In the genomic region with DNA sequence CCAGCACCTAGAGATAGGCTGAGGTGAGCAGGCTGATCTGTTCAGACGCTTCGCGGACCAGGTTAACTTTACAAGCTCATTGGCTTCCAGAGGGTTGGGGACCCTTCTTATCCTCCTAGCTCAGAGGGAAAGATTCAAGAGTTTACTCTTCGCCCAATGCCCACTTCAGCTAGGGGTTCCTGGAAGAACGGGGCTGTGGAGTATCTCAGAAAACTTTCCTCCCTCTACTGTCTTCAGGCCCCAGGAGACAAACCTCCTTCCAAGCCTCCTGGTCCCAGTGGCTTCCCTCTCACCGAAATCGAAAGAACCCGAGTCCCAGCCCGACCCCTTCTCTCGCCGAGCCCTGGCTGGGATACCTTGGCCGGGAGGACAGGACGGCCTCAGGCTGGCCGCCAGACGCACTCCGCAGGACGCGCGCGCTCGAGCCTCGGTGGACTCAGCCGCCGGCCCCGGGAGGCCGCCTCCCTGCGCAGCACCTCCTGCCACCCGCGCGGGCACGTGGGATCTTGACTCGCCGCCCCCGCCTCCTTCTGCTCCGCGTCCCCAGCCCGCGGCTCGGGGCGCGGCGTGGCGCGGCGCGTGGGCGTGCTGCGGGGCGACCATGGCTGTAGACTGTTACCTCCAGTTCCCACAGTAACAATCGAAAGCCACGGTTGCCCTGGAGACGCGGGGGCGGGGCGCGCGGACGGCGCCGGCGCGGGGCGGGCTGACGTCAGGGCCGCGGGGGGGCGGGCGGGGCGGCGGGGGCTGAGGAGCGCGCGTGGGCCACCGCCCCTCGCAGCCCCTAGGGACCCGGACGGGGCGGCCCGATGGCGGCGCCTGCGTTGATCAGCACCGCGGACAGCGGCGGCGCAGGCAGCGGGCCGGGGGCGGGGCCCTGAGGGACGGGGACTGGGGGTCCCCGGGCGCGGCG, we compare ENCODE assay signal across 8 cellular contexts. TPM values are rescaled to one million over a fixed set of nuclear protein-coding genes. Genes with fewer than 3 reads are reported as not detected.
DNase-seq lines count a peak whose midpoint lies in the region; ATAC-seq and TF ChIP-seq lines count a peak whose summit lies in the region.

No MANE protein-coding gene starts in this region.

- peaks cover 1% of the 10 kb centered on the region; the same call in 2 of the 3 replicates for H3K36me3 Mint-ChIP-seq in GM23338 (ENCODE audit: low read depth)
- peaks cover 10% of the 10 kb centered on the region for H3K36me3 Mint-ChIP-seq in MCF 10A (ENCODE audit: insufficient read depth, unreplicated experiment)

- H3K27me3 ChIP-seq in GM23338 (ENCODE audit: insufficient read depth) (peaks cover 88% of the 10 kb centered on the region), MG63 (no peaks in the 10 kb centered on the region), spleen (replicated peaks in 1 of 7) (peaks cover 0 to 66% (median 34%) of the 10 kb centered on the region in 7 donors)

- H3K27ac ChIP-seq in GM23338 (ENCODE audit: low read depth) = no peak overlapping the region
- H3K27ac ChIP-seq in VCaP = peak overlapping the region; percentile 78
- peak overlapping the region in 4 of 8 donors; percentile 8 to 60 (median 56) for H3K27ac ChIP-seq in spleen

- TF ChIP-seq CTCF in GM23338 (conservative IDR thresholded peaks at IDR 0.05; ENCODE audit: low read depth in 2 of 2) = no peak
- no peak for TF ChIP-seq CTCF in VCaP (conservative IDR thresholded peaks at IDR 0.05)
- no peak for TF ChIP-seq CTCF in MCF 10A (IDR thresholded peaks at IDR 0.05; ENCODE audit: unreplicated experiment)
- no peak for TF ChIP-seq CTCF in spleen (IDR thresholded peaks at IDR 0.05 in 8 of 11, conservative IDR thresholded peaks at IDR 0.05 in 3 of 11)

- no peaks in the 10 kb centered on the region for H3K79me2 ChIP-seq in GM23338 (replicated peaks; ENCODE audit: insufficient read depth)

- no peaks in the 10 kb centered on the region for H3K9me2 ChIP-seq in GM23338 (ENCODE audit: insufficient read depth)

- H2AFZ ChIP-seq in GM23338 = no peak overlapping the region

- H3K4me2 ChIP-seq in GM23338 = peak overlapping the region; percentile 73

- H3K4me3 Mint-ChIP-seq in GM23338 (peak overlapping the region; percentile 64), MCF 10A (ENCODE audit: unreplicated experiment) (peak overlapping the region; percentile 77)

- TSS peak; percentile 64 for BruUV-seq in MCF 10A (replicated peaks; lab: Mats Ljungman, UMichigan)

- TF ChIP-seq POLR2A in spleen (IDR thresholded peaks at IDR 0.05) = no peak

- WGBS in spleen, 5 donors = 4 to 23% (median 4%) methylated on average over 13 to 95 of the region's 95 CpGs

- no peak overlapping the region for H3K27ac Mint-ChIP-seq in GM23338
- H3K27ac Mint-ChIP-seq in MCF 10A (ENCODE audit: low read depth, unreplicated experiment) = no peak overlapping the region

- H4K20me1 ChIP-seq in GM23338 (replicated peaks; ENCODE audit: insufficient read depth) = no peaks in the 10 kb centered on the region; the same call in 1 of the 2 replicates

- POLR2A ChIA-PET in MCF 10A (lab: Yijun Ruan, JAX) = interaction anchor here (0.8 to 1.3 kb wide), 2 partner anchors 24 to 332 kb away, joined by 3 read pairs; partner anchors contain the start of gene RTN4RL1

- intact Hi-C loops in MCF 10A (cut with micrococcal nuclease) = no loop called here
- intact Hi-C loops in spleen (cut with DNase I; ENCODE audit: low total_unique reads) = loop anchor here (10.0 kb wide), 1 partner anchor 235 kb away; no protein-coding TSS in a partner anchor

- H3K9me3 Mint-ChIP-seq in GM23338 (no peaks in the 10 kb centered on the region; the same call in 2 of the 3 replicates), MCF 10A (ENCODE audit: unreplicated experiment) (no peaks in the 10 kb centered on the region)

- peaks cover 12% of the 10 kb centered on the region; the same call in 1 of the 2 replicates for H3F3A ChIP-seq in GM23338 (replicated peaks; ENCODE audit: low read depth)

- peak; percentile 14 for ATAC-seq in GM23338
- ATAC-seq in GM18519 (IDR thresholded peaks at IDR 0.05; ENCODE audit: low FRiP score, unreplicated experiment) = no peak

- DNase-seq in Daoy (ENCODE audit: low read depth) (peak; percentile 87), GM23338 (ENCODE audit: low spot score) (peak; percentile 81), MG63 (peak; percentile 75), MCF 10A (ENCODE audit: unreplicated experiment) (peak; percentile 63), iPS-NIHi11 (ENCODE audit: low spot score) (peak; percentile 91), spleen (peak; percentile 96)

- H3K27me3 Mint-ChIP-seq in GM23338 (ENCODE audit: insufficient read depth, low read depth, poor library complexity) = peaks cover 55% of the 10 kb centered on the region
- H3K27me3 Mint-ChIP-seq in MCF 10A (ENCODE audit: insufficient read depth, unreplicated experiment) = no peaks in the 10 kb centered on the region

- peaks cover 6% of the 10 kb centered on the region; the same call in 1 of the 2 replicates for H3K4me1 ChIP-seq in GM23338 (ENCODE audit: insufficient read depth)
- peaks cover 38 to 53% (median 46%) of the 10 kb centered on the region in 6 donors for H3K4me1 ChIP-seq in spleen

- CTCF ChIA-PET in MCF 10A (lab: Yijun Ruan, JAX) = no interaction called here

- H3K36me3 ChIP-seq in GM23338 (ENCODE audit: insufficient read depth) (no peaks in the 10 kb centered on the region), MG63 (no peaks in the 10 kb centered on the region), spleen (peaks cover 0 to 3% (median 0%) of the 10 kb centered on the region in 6 donors)

- H3K4me1 Mint-ChIP-seq in GM23338 = no peaks in the 10 kb centered on the region; the same call in 2 of the 3 replicates
- H3K4me1 Mint-ChIP-seq in MCF 10A (ENCODE audit: insufficient read depth, unreplicated experiment) = peaks cover 20% of the 10 kb centered on the region

- H3K9me3 ChIP-seq in MG63 = no peaks in the 10 kb centered on the region
- H3K9me3 ChIP-seq in spleen = no peaks in the 10 kb centered on the region

- H3K4me3 ChIP-seq in GM23338 (peak overlapping the region; percentile 50), MG63 (peak overlapping the region; percentile 48), spleen (peak overlapping the region; percentile 76 to 93 (median 86))

TF ChIP-seq in GM23338, 12 proteins besides CTCF, POLR2A, EP300 and RAD21:
- TF ChIP-seq JUNB (IDR thresholded peaks at IDR 0.05; ENCODE audit: unreplicated experiment) (no peak), EZH2 (IDR thresholded peaks at IDR 0.05; ENCODE audit: low read depth, unreplicated experiment) (peak; percentile 46)
- TF ChIP-seq, protein P1, sequence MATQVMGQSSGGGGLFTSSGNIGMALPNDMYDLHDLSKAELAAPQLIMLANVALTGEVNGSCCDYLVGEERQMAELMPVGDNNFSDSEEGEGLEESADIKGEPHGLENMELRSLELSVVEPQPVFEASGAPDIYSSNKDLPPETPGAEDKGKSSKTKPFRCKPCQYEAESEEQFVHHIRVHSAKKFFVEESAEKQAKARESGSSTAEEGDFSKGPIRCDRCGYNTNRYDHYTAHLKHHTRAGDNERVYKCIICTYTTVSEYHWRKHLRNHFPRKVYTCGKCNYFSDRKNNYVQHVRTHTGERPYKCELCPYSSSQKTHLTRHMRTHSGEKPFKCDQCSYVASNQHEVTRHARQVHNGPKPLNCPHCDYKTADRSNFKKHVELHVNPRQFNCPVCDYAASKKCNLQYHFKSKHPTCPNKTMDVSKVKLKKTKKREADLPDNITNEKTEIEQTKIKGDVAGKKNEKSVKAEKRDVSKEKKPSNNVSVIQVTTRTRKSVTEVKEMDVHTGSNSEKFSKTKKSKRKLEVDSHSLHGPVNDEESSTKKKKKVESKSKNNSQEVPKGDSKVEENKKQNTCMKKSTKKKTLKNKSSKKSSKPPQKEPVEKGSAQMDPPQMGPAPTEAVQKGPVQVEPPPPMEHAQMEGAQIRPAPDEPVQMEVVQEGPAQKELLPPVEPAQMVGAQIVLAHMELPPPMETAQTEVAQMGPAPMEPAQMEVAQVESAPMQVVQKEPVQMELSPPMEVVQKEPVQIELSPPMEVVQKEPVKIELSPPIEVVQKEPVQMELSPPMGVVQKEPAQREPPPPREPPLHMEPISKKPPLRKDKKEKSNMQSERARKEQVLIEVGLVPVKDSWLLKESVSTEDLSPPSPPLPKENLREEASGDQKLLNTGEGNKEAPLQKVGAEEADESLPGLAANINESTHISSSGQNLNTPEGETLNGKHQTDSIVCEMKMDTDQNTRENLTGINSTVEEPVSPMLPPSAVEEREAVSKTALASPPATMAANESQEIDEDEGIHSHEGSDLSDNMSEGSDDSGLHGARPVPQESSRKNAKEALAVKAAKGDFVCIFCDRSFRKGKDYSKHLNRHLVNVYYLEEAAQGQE (IDR thresholded peaks at IDR 0.05; ENCODE audit: unreplicated experiment) = peak; percentile 75

RNA-seq across cellular contexts. Expression of gene HIC1, which starts 5.3 kb away (rescaled TPM):
- 10.4 and 12.2 TPM in 2 replicates for total RNA-seq in Daoy (2014; rRNA removed; shearing (Covaris generic))
- 0.17 TPM in 1 of 2 replicates, not detected in the other for total RNA-seq in GM23338 (2014; rRNA removed; shearing (Covaris generic))
- polyA plus RNA-seq in GM23338 (2016; fragmentation: Nextera tagmentation; extraction: Ambion mirVana) = 0.23 and 0.26 TPM in 2 replicates
- 0.89 and 1.1 TPM in 2 replicates for total RNA-seq in MG63 (2014; rRNA removed; shearing (Covaris generic); ENCODE audit: low replicate concordance)
- total RNA-seq in MCF 10A (2022) = 0.59 and 1.0 TPM in 2 replicates
- 10 to 100 TPM in 6 of 7 donors, 1 to 10 TPM in 1; 7.0 to 59.6 (median 23.3) TPM for total RNA-seq in spleen
- 1 to 10 TPM; 1.3 to 4.7 (median 2.6) TPM for polyA plus RNA-seq in spleen

RNA-seq across cellular contexts. Expression of gene OVCA2, which starts 7.8 kb away (rescaled TPM):
- 83.3 and 93.3 TPM in 2 replicates for total RNA-seq in Daoy (2014; rRNA removed; shearing (Covaris generic))
- total RNA-seq in GM23338 (2014; rRNA removed; shearing (Covaris generic)) = 21.3 and 24.8 TPM in 2 replicates
- 14.9 and 15.9 TPM in 2 replicates for polyA plus RNA-seq in GM23338 (2016; fragmentation: Nextera tagmentation; extraction: Ambion mirVana)
- 36.6 and 51.8 TPM in 2 replicates for total RNA-seq in MG63 (2014; rRNA removed; shearing (Covaris generic); ENCODE audit: low replicate concordance)
- total RNA-seq in MCF 10A (2022) = 28.8 and 33.5 TPM in 2 replicates
- total RNA-seq in spleen = 10 to 100 TPM; 20.9 to 51.3 (median 28.9) TPM
- 10 to 100 TPM; 52.9 to 68.8 (median 66.4) TPM for polyA plus RNA-seq in spleen

RNA-seq across cellular contexts. Expression of gene DPH1, which starts 19.6 kb away (rescaled TPM):
- 45.2 TPM in 2 replicates for total RNA-seq in Daoy (2014; rRNA removed; shearing (Covaris generic))
- 22.3 and 28.2 TPM in 2 replicates for total RNA-seq in GM23338 (2014; rRNA removed; shearing (Covaris generic))
- polyA plus RNA-seq in GM23338 (2016; fragmentation: Nextera tagmentation; extraction: Ambion mirVana) (9.0 and 11.8 TPM in 2 replicates), spleen (10 to 100 TPM; 20.6 to 37.9 (median 20.9) TPM)
- total RNA-seq in MG63 (2014; rRNA removed; shearing (Covaris generic); ENCODE audit: low replicate concordance) = 14.2 and 18.4 TPM in 2 replicates
- total RNA-seq in MCF 10A (2022) (29.7 and 45.2 TPM in 2 replicates), spleen (10 to 100 TPM; 38.3 to 58.5 (median 43.5) TPM)

RNA-seq across cellular contexts. Expression of gene RTN4RL1, which starts 24.5 kb away (rescaled TPM):
- 0.83 TPM in 1 of 2 replicates, not detected in the other for total RNA-seq in Daoy (2014; rRNA removed; shearing (Covaris generic))
- 0.17 TPM in 1 of 2 replicates, not detected in the other for total RNA-seq in GM23338 (2014; rRNA removed; shearing (Covaris generic))
- polyA plus RNA-seq in GM23338 (2016; fragmentation: Nextera tagmentation; extraction: Ambion mirVana) = not detected in 2 replicates
- total RNA-seq in MG63 (2014; rRNA removed; shearing (Covaris generic); ENCODE audit: low replicate concordance) = 4.9 and 8.9 TPM in 2 replicates
- total RNA-seq in MCF 10A (2022) = 2.9 and 3.6 TPM in 2 replicates
- 1 to 10 TPM in 5 of 7 donors, under 1 TPM in 2; 0.67 to 4.5 (median 2.1) TPM for total RNA-seq in spleen
- under 1 TPM; 0.09 to 0.67 (median 0.26) TPM for polyA plus RNA-seq in spleen
